In genomic region chr9:126985870-126986498, GRCh38 we compare ENCODE assay signal across 1 cellular context.
TF ChIP-seq lines count a peak whose summit lies in the region.

No MANE protein-coding gene starts in this region.

TF ChIP-seq in GM12878, 131 proteins besides CTCF, POLR2A, EP300 and RAD21 (continued from another document and continues in another):
- peak; percentile 88 for TF ChIP-seq SKIL (IDR thresholded peaks at IDR 0.05; ENCODE audit: low read depth, poor library complexity, severe bottlenecking)
- TF ChIP-seq JUNB (IDR thresholded peaks at IDR 0.05) = peak; percentile 74
- TF ChIP-seq HDAC2 (IDR thresholded peaks at IDR 0.05) = no peak
- peak; percentile 96 for TF ChIP-seq DPF2 (IDR thresholded peaks at IDR 0.05)
- no peak for TF ChIP-seq ZBTB40 (IDR thresholded peaks at IDR 0.05; ENCODE audit: borderline replicate concordance)
- TF ChIP-seq CHD1 (IDR thresholded peaks at IDR 0.05; ENCODE audit: low read depth, low read length) = no peak
- TF ChIP-seq MAX (IDR thresholded peaks at IDR 0.05; ENCODE audit: low read depth, low read length) = peak; percentile 40; the same call in 1 of the 2 replicates
- no peak for TF ChIP-seq PKNOX1 (IDR thresholded peaks at IDR 0.05)
- 0 out of 2 replicates have a peak, but pooled peaks have one; percentile 22 for TF ChIP-seq CBX5 (IDR thresholded peaks at IDR 0.05; ENCODE audit: low read depth)
- TF ChIP-seq EED (IDR thresholded peaks at IDR 0.05; ENCODE audit: low read depth) = peak; percentile 92
- TF ChIP-seq ZZZ3 (IDR thresholded peaks at IDR 0.05; ENCODE audit: control insufficient read depth, insufficient read length, low read depth) = no peak
- peak; percentile 43; the same call in 1 of the 2 replicates for TF ChIP-seq NKRF (conservative IDR thresholded peaks at IDR 0.05)
- TF ChIP-seq ZNF687 (IDR thresholded peaks at IDR 0.05) = peak; percentile 89
- peak; percentile 63; the same call in 1 of the 2 replicates for TF ChIP-seq NR2F1 (conservative IDR thresholded peaks at IDR 0.05)
- TF ChIP-seq NBN (IDR thresholded peaks at IDR 0.05) = peak; percentile 88
- TF ChIP-seq LARP7 (IDR thresholded peaks at IDR 0.05) = peak; percentile 42; the same call in 1 of the 2 replicates
- TF ChIP-seq ATF2 (IDR thresholded peaks at IDR 0.05; ENCODE audit: low read length) = peak; percentile 71
- peak in 1 of 2 experiments; percentile 99; a peak in 2 of 4 replicates for TF ChIP-seq ETV6 (conservative IDR thresholded peaks at IDR 0.05 in 1 of 2, IDR thresholded peaks at IDR 0.05 in 1 of 2; ENCODE audit: borderline replicate concordance in 1 of 2, low read depth in 1 of 2)
- TF ChIP-seq MEF2A (IDR thresholded peaks at IDR 0.05; ENCODE audit: insufficient read depth, low read depth, low read length) = peak; percentile 52; the same call in 1 of the 2 replicates
- 0 out of 2 replicates have a peak, but pooled peaks have one; percentile 9 for TF ChIP-seq IRF4 (IDR thresholded peaks at IDR 0.05; ENCODE audit: low read depth, low read length)
- no peak for TF ChIP-seq ASH2L (IDR thresholded peaks at IDR 0.05; ENCODE audit: borderline replicate concordance, low read depth)
- TF ChIP-seq FOXM1 (IDR thresholded peaks at IDR 0.05; ENCODE audit: low read depth, low read length) = peak; percentile 76; the same call in 1 of the 2 replicates
- peak; percentile 85 for TF ChIP-seq SPI1 (IDR thresholded peaks at IDR 0.05; ENCODE audit: borderline replicate concordance, insufficient read depth, low read depth, low read length)
- peak; percentile 96 for TF ChIP-seq GATAD2B (conservative IDR thresholded peaks at IDR 0.05; ENCODE audit: low read depth)
- no peak for TF ChIP-seq FOXK2 (IDR thresholded peaks at IDR 0.05)
- TF ChIP-seq CREM (IDR thresholded peaks at IDR 0.05; ENCODE audit: low read depth) = peak; percentile 80; the same call in 1 of the 2 replicates
- peak; percentile 78 for TF ChIP-seq TCF7 (IDR thresholded peaks at IDR 0.05; ENCODE audit: borderline replicate concordance)
- peak; percentile 80; the same call in 1 of the 2 replicates for TF ChIP-seq PAX5 (IDR thresholded peaks at IDR 0.05; ENCODE audit: borderline replicate concordance, low read depth, low read length)
- TF ChIP-seq MTA3 (IDR thresholded peaks at IDR 0.05; ENCODE audit: borderline replicate concordance, low read length) = peak; percentile 88; the same call in 1 of the 2 replicates
- peak; percentile 74 to 86 for TF ChIP-seq BHLHE40 (IDR thresholded peaks at IDR 0.05; ENCODE audit: borderline replicate concordance in 1 of 2, low read depth in 2 of 2, low read length in 1 of 2)
- TF ChIP-seq MTA2 (IDR thresholded peaks at IDR 0.05; ENCODE audit: low read depth) = peak; percentile 92
- no peak for TF ChIP-seq STAT1 (conservative IDR thresholded peaks at IDR 0.05)
- 0 out of 2 replicates have a peak, but pooled peaks have one; percentile 41 for TF ChIP-seq JUND (IDR thresholded peaks at IDR 0.05; ENCODE audit: low read depth, low read length)
- 0 out of 2 replicates have a peak, but pooled peaks have one; percentile 58 for TF ChIP-seq EZH2 (IDR thresholded peaks at IDR 0.05; ENCODE audit: borderline replicate concordance, control insufficient read depth, low read depth, low read length)
- TF ChIP-seq SMARCA5 (IDR thresholded peaks at IDR 0.05) = 0 out of 2 replicates have a peak, but pooled peaks have one; percentile 4
- TF ChIP-seq BCL3 (IDR thresholded peaks at IDR 0.05; ENCODE audit: borderline replicate concordance, insufficient read depth, low read depth, low read length, poor library complexity, severe bottlenecking) = peak; percentile 71
- peak; percentile 80 for TF ChIP-seq BCL11A (IDR thresholded peaks at IDR 0.05; ENCODE audit: low read depth, low read length)
- 0 out of 2 replicates have a peak, but pooled peaks have one; percentile 31 for TF ChIP-seq MYB (IDR thresholded peaks at IDR 0.05; ENCODE audit: borderline replicate concordance, low read depth, low read length)
- TF ChIP-seq IKZF1 (conservative IDR thresholded peaks at IDR 0.05) = peak; percentile 98
- no peak for TF ChIP-seq SUPT20H (IDR thresholded peaks at IDR 0.05; ENCODE audit: borderline replicate concordance, control insufficient read depth, low read depth, low read length)
- TF ChIP-seq WRNIP1 (IDR thresholded peaks at IDR 0.05; ENCODE audit: borderline replicate concordance, low read depth, low read length) = no peak
- peak; percentile 96 for TF ChIP-seq SMAD1 (IDR thresholded peaks at IDR 0.05; ENCODE audit: low read depth, partially characterized antibody)
- TF ChIP-seq IKZF2 (IDR thresholded peaks at IDR 0.05) = peak; percentile 96 to 97
- TF ChIP-seq RUNX3 (IDR thresholded peaks at IDR 0.05; ENCODE audit: low read length) = peak; percentile 99
- peak; percentile 97 for TF ChIP-seq MLLT1 (IDR thresholded peaks at IDR 0.05)
